ENCODE assay signal across 9 cellular contexts in genomic region chr2:33210626-33211025, GRCh38.
DNase-seq lines count a peak whose midpoint lies in the region; ATAC-seq, FAIRE-seq and TF ChIP-seq lines count a peak whose summit lies in the region.
"Had no signal": no experiment of that assay in that cellular context is flagged by ENCODE, and none has a peak within 500 bp of the region (broad histone marks: within the 10 kb centered on the region; RNA-seq: fewer than 3 reads in every experiment).

No MANE protein-coding gene starts in this region.

- TF ChIP-seq CTCF in foreskin keratinocyte (conservative IDR thresholded peaks at IDR 0.05) (no peak), psoas muscle (IDR thresholded peaks at IDR 0.05) (no peak), D721Med (IDR thresholded peaks at IDR 0.05; ENCODE audit: insufficient read depth, missing control alignments) (no peak)

- no peaks in the 10 kb centered on the region for H3K9me3 Mint-ChIP-seq in activated naive CD8-positive, alpha-beta T cell treated with anti-CD3 and anti-CD28 coated beads, Interleukin-2, amount 50 U/mL, for 24 hours

- no peaks in the 10 kb centered on the region for H3K27me3 ChIP-seq in foreskin keratinocyte
- no peaks in the 10 kb centered on the region for H3K27me3 ChIP-seq in psoas muscle (ENCODE audit: insufficient read depth in 3 of 3, low read length in 2 of 3)

- ATAC-seq in SK-N-SH treated with all-trans-retinoic acid at 6 μM for 48 hours = peak; percentile 86
- peak; percentile 99 for ATAC-seq in foreskin keratinocyte
- ATAC-seq in psoas muscle = peak; percentile 70 to 92 (median 88)
- ATAC-seq in HG02852 (IDR thresholded peaks at IDR 0.05; ENCODE audit: unreplicated experiment) = no peak
- no peak for ATAC-seq in activated naive CD8-positive, alpha-beta T cell treated with anti-CD3 and anti-CD28 coated beads, Interleukin-2, amount 50 U/mL, for 24 hours

- H3K36me3 Mint-ChIP-seq in activated naive CD8-positive, alpha-beta T cell treated with anti-CD3 and anti-CD28 coated beads, Interleukin-2, amount 50 U/mL, for 24 hours (ENCODE audit: low read depth) = no peaks in the 10 kb centered on the region

- WGBS in psoas muscle, 3 donors = 38 to 39% (median 39%) methylated on average over 3 of the region's 3 CpGs

- no peaks in the 10 kb centered on the region for H3K9me3 ChIP-seq in psoas muscle

- H3K36me3 ChIP-seq in psoas muscle (ENCODE audit: insufficient read depth in 1 of 2, low read depth in 1 of 2) = no peaks in the 10 kb centered on the region

- peaks cover 6% of the 10 kb centered on the region for H3K4me1 Mint-ChIP-seq in activated naive CD8-positive, alpha-beta T cell treated with anti-CD3 and anti-CD28 coated beads, Interleukin-2, amount 50 U/mL, for 24 hours

- peaks cover 7% of the 10 kb centered on the region for H3K27me3 Mint-ChIP-seq in activated naive CD8-positive, alpha-beta T cell treated with anti-CD3 and anti-CD28 coated beads, Interleukin-2, amount 50 U/mL, for 24 hours

- no peak overlapping the region for H3K4me3 Mint-ChIP-seq in activated naive CD8-positive, alpha-beta T cell treated with anti-CD3 and anti-CD28 coated beads, Interleukin-2, amount 50 U/mL, for 24 hours

- intact Hi-C loops in psoas muscle (cut with DNase I) = loop anchor here in 1 of 2 donors (10.0 kb wide), 1 partner anchor 164 kb away; no protein-coding TSS in a partner anchor

- peak; percentile 96 for DNase-seq in ELR (ENCODE audit: low read depth)
- DNase-seq in foreskin keratinocyte = peak; percentile 84 to 92
- peak in 1 of 2 donors; percentile 65 for DNase-seq in psoas muscle
- no peak for DNase-seq in activated naive CD8-positive, alpha-beta T cell treated with anti-CD3 and anti-CD28 coated beads, Interleukin-2, amount 50 U/mL, for 24 hours
- no peak for DNase-seq in D721Med (ENCODE audit: insufficient read length, low spot score)
- DNase-seq in NCI-H146 treated with DMSO at 0.1 percent for 48 hours (lab: John Stamatoyannopoulos, UW; ENCODE audit: unreplicated experiment) = no peak
- DNase-seq: activated effector memory CD4-positive, alpha-beta T cell treated with anti-CD3 and anti-CD28 coated beads, Interleukin-2, amount 50 U/mL, for 16 hours had no signal

- H3K4me1 ChIP-seq in foreskin keratinocyte = peaks cover 21% of the 10 kb centered on the region
- H3K4me1 ChIP-seq in psoas muscle = peaks cover 6% of the 10 kb centered on the region

- no peak for FAIRE-seq in D721Med (lab: Jason Lieb, UNC)

- H3K4me3 ChIP-seq in psoas muscle = no peak overlapping the region

- H3K27ac Mint-ChIP-seq in activated naive CD8-positive, alpha-beta T cell treated with anti-CD3 and anti-CD28 coated beads, Interleukin-2, amount 50 U/mL, for 24 hours = no peak overlapping the region

- H3K27ac ChIP-seq in foreskin keratinocyte (peak overlapping the region; percentile 20), psoas muscle (peak overlapping the region; percentile 46)

TF ChIP-seq in SK-N-SH treated with all-trans-retinoic acid at 6 μM for 48 hours, 23 proteins besides CTCF, POLR2A, EP300 and RAD21:
- TF ChIP-seq PATZ1 (CRISPR knock-in tag; IDR thresholded peaks at IDR 0.05; ENCODE audit: borderline replicate concordance) = 0 out of 2 replicates have a peak, but pooled peaks have one; percentile 17
- peak; percentile 84; the same call in 1 of the 2 replicates for TF ChIP-seq CSDC2 (CRISPR knock-in tag; IDR thresholded peaks at IDR 0.05)
- TF ChIP-seq ZFP3 (CRISPR knock-in tag; IDR thresholded peaks at IDR 0.05) = peak; percentile 66; the same call in 1 of the 2 replicates
- no peak for TF ChIP-seq OSR1 (CRISPR knock-in tag; IDR thresholded peaks at IDR 0.05)
- TF ChIP-seq GLIS3 (CRISPR knock-in tag; IDR thresholded peaks at IDR 0.05) = no peak
- no peak for TF ChIP-seq RARB (CRISPR knock-in tag; IDR thresholded peaks at IDR 0.05)
- TF ChIP-seq ISL1 (CRISPR knock-in tag; IDR thresholded peaks at IDR 0.05) = peak; percentile 62

Comparison
In these comparisons a context has a peak if more than half of its experiments do, and no peak if none do; other contexts are left out.
1. DNase-seq: peak in ELR (single experiment) and foreskin keratinocyte (2 of 2); none in activated naive CD8-positive, alpha-beta T cell treated with anti-CD3 and anti-CD28 coated beads, Interleukin-2, amount 50 U/mL, for 24 hours (single experiment), D721Med (single experiment) and NCI-H146 treated with DMSO at 0.1 percent for 48 hours (single experiment).
2. ATAC-seq: peak in SK-N-SH treated with all-trans-retinoic acid at 6 μM for 48 hours (single experiment), foreskin keratinocyte (single experiment) and psoas muscle (4 of 4); none in HG02852 (single experiment) and activated naive CD8-positive, alpha-beta T cell treated with anti-CD3 and anti-CD28 coated beads, Interleukin-2, amount 50 U/mL, for 24 hours (single experiment).